In genomic region chr2:44275915-44276279, GRCh38 we compare ENCODE assay signal across 15 cellular contexts. TPM values are rescaled to one million over a fixed set of nuclear protein-coding genes. Genes with fewer than 3 reads are reported as not detected.
DNase-seq lines count a peak whose midpoint lies in the region; ATAC-seq and TF ChIP-seq lines count a peak whose summit lies in the region.
"Had no signal": no experiment of that assay in that cellular context is flagged by ENCODE, and none has a peak within 500 bp of the region (broad histone marks: within the 10 kb centered on the region; RNA-seq: fewer than 3 reads in every experiment).

No MANE protein-coding gene starts in this region.

- peak overlapping the region; percentile 76 to 77 for H3K27ac ChIP-seq in tibial artery
- H3K27ac ChIP-seq in naive thymus-derived CD4-positive, alpha-beta T cell (ENCODE audit: low read depth, low read length) = no peak overlapping the region
- H3K27ac ChIP-seq: upper lobe of left lung had no signal

- no peak overlapping the region for H3K4me3 Mint-ChIP-seq in naive thymus-derived CD4-positive, alpha-beta T cell
- H3K4me3 Mint-ChIP-seq: activated naive CD8-positive, alpha-beta T cell treated with anti-CD3 and anti-CD28 coated beads, Interleukin-2, amount 50 U/mL, for 24 hours; naive thymus-derived CD8-positive, alpha-beta T cell had no signal

- intact Hi-C loops in tibial artery (cut with DNase I; ENCODE audit: low total_unique reads) = no loop called here
- intact Hi-C loops in naive thymus-derived CD4-positive, alpha-beta T cell (cut with micrococcal nuclease) = no loop called here

- H3K9me3 Mint-ChIP-seq in naive thymus-derived CD4-positive, alpha-beta T cell = no peaks in the 10 kb centered on the region
- H3K9me3 Mint-ChIP-seq: activated naive CD8-positive, alpha-beta T cell treated with anti-CD3 and anti-CD28 coated beads, Interleukin-2, amount 50 U/mL, for 24 hours; naive thymus-derived CD8-positive, alpha-beta T cell had no signal

- no peaks in the 10 kb centered on the region for H3K36me3 ChIP-seq in tibial artery
- no peaks in the 10 kb centered on the region for H3K36me3 ChIP-seq in naive thymus-derived CD4-positive, alpha-beta T cell (ENCODE audit: control insufficient read depth in 2 of 3, insufficient read depth in 3 of 3, low read length in 3 of 3)
- H3K36me3 ChIP-seq: upper lobe of left lung had no signal

- no peak for TF ChIP-seq CTCF in tibial artery (IDR thresholded peaks at IDR 0.05)

- no peak for ATAC-seq in GM18907 (IDR thresholded peaks at IDR 0.05; ENCODE audit: unreplicated experiment)
- ATAC-seq in naive thymus-derived CD4-positive, alpha-beta T cell = no peak
- ATAC-seq: activated naive CD8-positive, alpha-beta T cell treated with anti-CD3 and anti-CD28 coated beads, Interleukin-2, amount 50 U/mL, for 24 hours; naive thymus-derived CD8-positive, alpha-beta T cell had no signal

- peaks cover 0 to 34% (median 11%) of the 10 kb centered on the region in 4 donors for H3K4me1 ChIP-seq in tibial artery
- no peaks in the 10 kb centered on the region for H3K4me1 ChIP-seq in naive thymus-derived CD4-positive, alpha-beta T cell (ENCODE audit: control insufficient read depth in 2 of 2, insufficient read depth in 2 of 2, low read length in 2 of 2)
- H3K4me1 ChIP-seq: upper lobe of left lung had no signal

- peak; percentile 13 for DNase-seq in NCI-H345 (lab: John Stamatoyannopoulos, UW)
- DNase-seq in NCI-H345 treated with DMSO at 0.1 percent for 48 hours (lab: John Stamatoyannopoulos, UW; ENCODE audit: unreplicated experiment) = no peak
- DNase-seq in amniotic epithelial cell (ENCODE audit: low read depth) = peak; percentile 77
- DNase-seq in glomerular visceral epithelial cell (ENCODE audit: extremely low spot score) = peak; percentile 62
- DNase-seq in tibial artery = no peak
- DNase-seq in naive thymus-derived CD4-positive, alpha-beta T cell = no peak
- DNase-seq in SKM-1 (lab: John Stamatoyannopoulos, UW; ENCODE audit: unreplicated experiment) = no peak
- DNase-seq: activated CD8-positive, alpha-beta memory T cell treated with anti-CD3 and anti-CD28 coated beads, Interleukin-2, amount 50 U/mL, for 48 hours; activated naive CD8-positive, alpha-beta T cell treated with anti-CD3 and anti-CD28 coated beads, Interleukin-2, amount 50 U/mL, for 24 hours; naive thymus-derived CD8-positive, alpha-beta T cell; NCI-H1930; OCI-M1 had no signal

- no peak overlapping the region for H3K4me3 ChIP-seq in tibial artery
- H3K4me3 ChIP-seq in naive thymus-derived CD4-positive, alpha-beta T cell (ENCODE audit: low read length) = no peak overlapping the region
- H3K4me3 ChIP-seq: upper lobe of left lung had no signal

- H3K36me3 Mint-ChIP-seq in naive thymus-derived CD4-positive, alpha-beta T cell = peaks cover 0 to 3% (median 0%) of the 10 kb centered on the region in 5 donors
- H3K36me3 Mint-ChIP-seq: naive thymus-derived CD8-positive, alpha-beta T cell had no signal

- H3K9me3 ChIP-seq in tibial artery = no peaks in the 10 kb centered on the region
- no peaks in the 10 kb centered on the region for H3K9me3 ChIP-seq in naive thymus-derived CD4-positive, alpha-beta T cell (ENCODE audit: control insufficient read depth in 2 of 3, low read length in 3 of 3)
- H3K9me3 ChIP-seq: upper lobe of left lung had no signal

- no peak overlapping the region for H3K27ac Mint-ChIP-seq in naive thymus-derived CD4-positive, alpha-beta T cell
- H3K27ac Mint-ChIP-seq: activated naive CD8-positive, alpha-beta T cell treated with anti-CD3 and anti-CD28 coated beads, Interleukin-2, amount 50 U/mL, for 24 hours; naive thymus-derived CD8-positive, alpha-beta T cell had no signal

- peaks cover 0 to 4% (median 0%) of the 10 kb centered on the region in 5 donors for H3K27me3 Mint-ChIP-seq in naive thymus-derived CD4-positive, alpha-beta T cell
- H3K27me3 Mint-ChIP-seq: activated naive CD8-positive, alpha-beta T cell treated with anti-CD3 and anti-CD28 coated beads, Interleukin-2, amount 50 U/mL, for 24 hours had no signal

- H3K4me1 Mint-ChIP-seq in naive thymus-derived CD4-positive, alpha-beta T cell = no peaks in the 10 kb centered on the region
- H3K4me1 Mint-ChIP-seq: activated naive CD8-positive, alpha-beta T cell treated with anti-CD3 and anti-CD28 coated beads, Interleukin-2, amount 50 U/mL, for 24 hours; naive thymus-derived CD8-positive, alpha-beta T cell had no signal

- no peaks in the 10 kb centered on the region for H3K27me3 ChIP-seq in tibial artery
- H3K27me3 ChIP-seq in naive thymus-derived CD4-positive, alpha-beta T cell (ENCODE audit: control insufficient read depth in 2 of 2, insufficient read depth in 2 of 2, low read length in 2 of 2) = no peaks in the 10 kb centered on the region
- H3K27me3 ChIP-seq: upper lobe of left lung had no signal

- CTCF ChIA-PET in naive thymus-derived CD4-positive, alpha-beta T cell (lab: Charles Lee) = no interaction called here

- POLR2A ChIA-PET in naive thymus-derived CD4-positive, alpha-beta T cell (lab: Charles Lee) = no interaction called here

RNA-seq across cellular contexts. Expression of gene SLC3A1, which starts 0.6 kb away (rescaled TPM):
- 1 to 10 TPM in 2 of 5 experiments, under 1 TPM in 2, not detected in 1; 0.32 to 1.2 (median 0.78) TPM for total RNA-seq in naive thymus-derived CD4-positive, alpha-beta T cell
- under 1 TPM; 0.28 to 0.95 TPM for polyA plus RNA-seq in naive thymus-derived CD4-positive, alpha-beta T cell
- total RNA-seq: skeletal muscle tissue had no signal

Comparison
In these comparisons a context has a peak if more than half of its experiments do, and no peak if none do; other contexts are left out.
1. DNase-seq: peak in NCI-H345 (single experiment), amniotic epithelial cell (single experiment) and glomerular visceral epithelial cell (single experiment); none in NCI-H345 treated with DMSO at 0.1 percent for 48 hours (single experiment), tibial artery (0 of 2), naive thymus-derived CD4-positive, alpha-beta T cell (0 of 9) and SKM-1 (single experiment).